Comparison of ENCODE assay signal across 9 cellular contexts in genomic region chr13:95281258-95281602, GRCh38. TPM values are rescaled to one million over a fixed set of nuclear protein-coding genes. Genes with fewer than 3 reads are reported as not detected.
DNase-seq lines count a peak whose midpoint lies in the region; ATAC-seq and TF ChIP-seq lines count a peak whose summit lies in the region.
"Had no signal": no experiment of that assay in that cellular context is flagged by ENCODE, and none has a peak within 500 bp of the region (broad histone marks: within the 10 kb centered on the region; RNA-seq: fewer than 3 reads in every experiment).

No MANE protein-coding gene starts in this region.

- no peaks in the 10 kb centered on the region for H3K27me3 Mint-ChIP-seq in chondrocyte (ENCODE audit: low read depth)

- no peak overlapping the region for H3K4me3 Mint-ChIP-seq in chondrocyte (ENCODE audit: unreplicated experiment)
- H3K4me3 Mint-ChIP-seq: T-helper 1 cell treated with Interleukin-12 subunit alpha and Interleukin-12 subunit beta and Interleukin-4 antibody, amounts not matched to agents 30 μg/mL and 1 μg/mL, for 36 hours had no signal

- no peaks in the 10 kb centered on the region for H3K9me3 ChIP-seq in vagina

- TF ChIP-seq CTCF in chondrocyte (IDR thresholded peaks at IDR 0.05) (no peak), vagina (IDR thresholded peaks at IDR 0.05) (no peak)

- H3K27me3 ChIP-seq in ACC112 (ENCODE audit: insufficient read depth, low read length) (no peaks in the 10 kb centered on the region), vagina (no peaks in the 10 kb centered on the region)

- H3K4me1 Mint-ChIP-seq in chondrocyte (ENCODE audit: low read depth): peaks cover 19% of the 10 kb centered on the region

- DNase-seq in chondrocyte (ENCODE audit: low spot score): no peak
- no peak for DNase-seq in vagina (ENCODE audit: extremely low spot score in 2 of 2)
- DNase-seq in left lobe of liver (ENCODE audit: low spot score): no peak
- no peak for DNase-seq in NCI-H82 treated with DMSO at 0.1 percent for 48 hours (lab: John Stamatoyannopoulos, UW; ENCODE audit: unreplicated experiment)
- no peak for DNase-seq in NCI-H345 treated with DMSO at 0.1 percent for 48 hours (lab: John Stamatoyannopoulos, UW; ENCODE audit: unreplicated experiment)

- peaks cover 7% of the 10 kb centered on the region for H3K79me2 ChIP-seq in ACC112 (ENCODE audit: control insufficient read depth, insufficient read depth, low read length, unreplicated experiment)

- no peaks in the 10 kb centered on the region for H3K36me3 ChIP-seq in ACC112 (ENCODE audit: insufficient read depth, low read length)
- H3K36me3 ChIP-seq in vagina: no peaks in the 10 kb centered on the region

- TF ChIP-seq POLR2A in vagina (IDR thresholded peaks at IDR 0.05): no peak

- H3K27ac ChIP-seq in ACC112 (ENCODE audit: low read depth, low read length) (peak overlapping the region; percentile 74; the same call in 1 of the 2 replicates), vagina (no peak overlapping the region)

- H3K4me3 ChIP-seq in ACC112 (ENCODE audit: low read depth, low read length) (no peak overlapping the region), vagina (no peak overlapping the region)

- H3K9me3 Mint-ChIP-seq in chondrocyte (ENCODE audit: low read depth): no peaks in the 10 kb centered on the region
- H3K9me3 Mint-ChIP-seq: T-helper 1 cell treated with Interleukin-12 subunit alpha and Interleukin-12 subunit beta and Interleukin-4 antibody, amounts not matched to agents 30 μg/mL and 1 μg/mL, for 36 hours had no signal

- peaks cover 1% of the 10 kb centered on the region for H3K36me3 Mint-ChIP-seq in chondrocyte (ENCODE audit: low read depth)

- ATAC-seq in GM19397 (IDR thresholded peaks at IDR 0.05; ENCODE audit: unreplicated experiment) (peak; percentile 2), HG03025 (IDR thresholded peaks at IDR 0.05; ENCODE audit: low FRiP score, unreplicated experiment) (peak; percentile 29), left lobe of liver (no peak)

- no peak overlapping the region for H2AFZ ChIP-seq in ACC112 (ENCODE audit: low read length, unreplicated experiment)

- H3K4me1 ChIP-seq in ACC112 (ENCODE audit: control insufficient read depth, insufficient read depth, low read length, unreplicated experiment) (peaks cover 9% of the 10 kb centered on the region), vagina (peaks cover 9% of the 10 kb centered on the region)

- H3K27ac Mint-ChIP-seq in chondrocyte (ENCODE audit: unreplicated experiment): peak overlapping the region; percentile 81
- H3K27ac Mint-ChIP-seq: T-helper 1 cell treated with Interleukin-12 subunit alpha and Interleukin-12 subunit beta and Interleukin-4 antibody, amounts not matched to agents 30 μg/mL and 1 μg/mL, for 36 hours had no signal

- intact Hi-C loops in vagina (cut with DNase I): no loop called here

RNA-seq across cellular contexts. Expression of gene ABCC4, which starts 20.0 kb away (rescaled TPM):
- total RNA-seq in chondrocyte: 7.2 to 11.2 TPM (median 10.6 TPM) in 3 replicates
- total RNA-seq in vagina: 13.3 TPM
- total RNA-seq in left lobe of liver: 1.7 TPM
